15 cellular contexts compared by ENCODE assay signal in the genomic region with DNA sequence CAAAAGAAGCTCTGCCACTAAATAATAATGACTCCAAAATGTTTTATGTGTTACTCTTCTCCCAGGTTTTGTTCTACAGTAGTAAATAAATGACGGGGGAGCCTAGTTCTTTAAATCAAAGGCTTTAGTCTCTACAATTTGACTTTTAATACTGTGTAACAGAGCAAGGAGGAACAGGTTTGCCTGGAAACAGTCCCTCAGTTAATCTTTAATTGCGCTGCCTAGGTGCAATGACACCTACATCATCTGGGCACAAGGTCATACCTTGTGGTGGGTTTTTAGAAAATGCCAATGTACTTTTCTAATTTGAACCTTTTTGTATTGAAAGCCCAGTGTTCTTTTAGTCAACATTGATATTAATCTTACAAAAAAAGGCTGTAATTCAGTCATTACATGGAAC.
A peak's percentile ranks its signal among the peaks of the same experiment; 100 is the strongest.
DNase-seq lines count a peak whose midpoint lies in the region; ATAC-seq, FAIRE-seq and TF ChIP-seq lines count a peak whose summit lies in the region.
"Had no signal": no experiment of that assay in that cellular context is flagged by ENCODE, and none has a peak within 500 bp of the region (broad histone marks: within the 10 kb centered on the region; RNA-seq: fewer than 3 reads in every experiment).

No MANE protein-coding gene starts in this region.

- H4K8ac ChIP-seq in trophoblast cell (ENCODE audit: low read depth, low read length), result no peak overlapping the region

- WGBS in trophoblast cell (ENCODE audit: extremely low coverage, insufficient coverage, insufficient read length), result no CpG with 5 or more reads among the region's 2 CpGs

- no peak overlapping the region for H3K14ac ChIP-seq in trophoblast cell (ENCODE audit: low read length)

- DNase-seq in Calu3, result peak; percentile 47
- DNase-seq in mesothelial cell of epicardium (ENCODE audit: low spot score in 2 of 2, unreplicated experiment in 2 of 2), result no peak
- DNase-seq in trophoblast cell, result peak in 1 of 2 donors; percentile 6
- DNase-seq in SHP77 (lab: John Stamatoyannopoulos, UW), result no peak
- DNase-seq in activated naive CD4-positive, alpha-beta T cell (lab: John Stamatoyannopoulos, UW), result no peak
- DNase-seq: AML-193; CD8-positive, alpha-beta memory T cell; DMS 273 treated with DMSO at 0.1 percent for 48 hours; GM23248 had no signal

- H3K36me3 ChIP-seq in trophoblast cell (ENCODE audit: control insufficient read depth in 1 of 2, insufficient read depth in 2 of 2, low read length in 2 of 2), result no peaks in the 10 kb centered on the region
- H3K36me3 ChIP-seq: BLaER1 had no signal

- peaks cover 0 to 2% of the 10 kb centered on the region in 2 experiments for H3K4me1 ChIP-seq in trophoblast cell (ENCODE audit: control insufficient read depth in 1 of 2, insufficient read depth in 2 of 2, low read length in 2 of 2)

- no peak overlapping the region for H4K12ac ChIP-seq in trophoblast cell (ENCODE audit: low read depth, low read length)

- no peak overlapping the region for H3K18ac ChIP-seq in trophoblast cell (ENCODE audit: low read length)

- no peak overlapping the region for H3K4me2 ChIP-seq in trophoblast cell (ENCODE audit: low read length)
- H3K4me2 ChIP-seq: BLaER1 had no signal

- no peak overlapping the region for H2BK12ac ChIP-seq in trophoblast cell (ENCODE audit: low read length)

- no peak overlapping the region for H2AK5ac ChIP-seq in trophoblast cell (ENCODE audit: low read length)

- H3K4me1 Mint-ChIP-seq in Calu3 (ENCODE audit: low read depth, unreplicated experiment), result peaks cover 37% of the 10 kb centered on the region
- H3K4me1 Mint-ChIP-seq in mesothelial cell of epicardium, result peaks cover 36% of the 10 kb centered on the region
- H3K4me1 Mint-ChIP-seq: CD8-positive, alpha-beta memory T cell had no signal

- no peak overlapping the region for H2BK5ac ChIP-seq in trophoblast cell (ENCODE audit: low read depth, low read length, poor library complexity)

- no peak overlapping the region for H3K4ac ChIP-seq in trophoblast cell (ENCODE audit: low read depth, low read length)

- intact Hi-C loops in Calu3 (cut with micrococcal nuclease; ENCODE audit: unreplicated experiment), result no loop called here

- H3K4me3 Mint-ChIP-seq in Calu3 (ENCODE audit: low read depth, unreplicated experiment) (peak overlapping the region; percentile 24), mesothelial cell of epicardium (no peak overlapping the region)
- H3K4me3 Mint-ChIP-seq: CD8-positive, alpha-beta memory T cell had no signal

- H3K27me3 ChIP-seq in trophoblast cell (ENCODE audit: insufficient read depth, low read length), result no peaks in the 10 kb centered on the region
- H3K27me3 ChIP-seq: BLaER1 had no signal

- H3K23ac ChIP-seq in trophoblast cell (ENCODE audit: low read length), result no peak overlapping the region

- H3K36me3 Mint-ChIP-seq in Calu3 (ENCODE audit: insufficient read depth, unreplicated experiment) (peaks cover 5% of the 10 kb centered on the region), mesothelial cell of epicardium (no peaks in the 10 kb centered on the region)
- H3K36me3 Mint-ChIP-seq: CD8-positive, alpha-beta memory T cell had no signal

- no peak overlapping the region for H3K4me3 ChIP-seq in trophoblast cell (ENCODE audit: low read depth, low read length)
- H3K4me3 ChIP-seq: BLaER1, GM23248 had no signal

- no peaks in the 10 kb centered on the region for H3K9me3 ChIP-seq in trophoblast cell (ENCODE audit: insufficient read depth, low read depth, low read length)
- H3K9me3 ChIP-seq: BLaER1 had no signal

- peak; percentile 78 for FAIRE-seq in islet of Langerhans (lab: Jason Lieb, UNC)
- FAIRE-seq: HTR-8/SVneo had no signal

- H3K79me1 ChIP-seq in trophoblast cell (ENCODE audit: low read length), result no peaks in the 10 kb centered on the region

- no peak overlapping the region for H2AFZ ChIP-seq in trophoblast cell (ENCODE audit: insufficient read depth, low read length, poor library complexity)
- H2AFZ ChIP-seq: GM23248 had no signal

- H3K9me3 Mint-ChIP-seq in Calu3 (ENCODE audit: low read depth, unreplicated experiment), result peaks cover 3% of the 10 kb centered on the region
- H3K9me3 Mint-ChIP-seq in mesothelial cell of epicardium, result no peaks in the 10 kb centered on the region
- H3K9me3 Mint-ChIP-seq: CD8-positive, alpha-beta memory T cell had no signal

- H3K27ac Mint-ChIP-seq in Calu3 (ENCODE audit: unreplicated experiment) (peak overlapping the region; percentile 48), mesothelial cell of epicardium (peak overlapping the region; percentile 77)
- H3K27ac Mint-ChIP-seq: CD8-positive, alpha-beta memory T cell had no signal

- CTCF ChIA-PET in Calu3 (lab: Charles Lee), result no interaction called here

- TF ChIP-seq CTCF in Calu3 (IDR thresholded peaks at IDR 0.05; ENCODE audit: unreplicated experiment), result no peak
- TF ChIP-seq CTCF in mesothelial cell of epicardium (IDR thresholded peaks at IDR 0.05; ENCODE audit: unreplicated experiment), result no peak

- no peaks in the 10 kb centered on the region for H3K79me2 ChIP-seq in trophoblast cell (ENCODE audit: control insufficient read depth, insufficient read depth, low read length, poor library complexity)

- peak overlapping the region; percentile 69 for H3K27ac ChIP-seq in trophoblast cell (ENCODE audit: low read depth, low read length)
- H3K27ac ChIP-seq: 22Rv1, BLaER1, GM23248 had no signal

- BruUV-seq in Calu3 (replicated peaks; lab: Mats Ljungman, UMichigan), result no TSS peak

- no peak for ATAC-seq in HG03571 (IDR thresholded peaks at IDR 0.05; ENCODE audit: unreplicated experiment)
- ATAC-seq in HG03175 (IDR thresholded peaks at IDR 0.05; ENCODE audit: unreplicated experiment), result no peak

- H2BK120ac ChIP-seq in trophoblast cell (ENCODE audit: insufficient read depth, low read length, poor library complexity), result no peak overlapping the region

- H3K27me3 Mint-ChIP-seq in Calu3 (ENCODE audit: unreplicated experiment) (no peaks in the 10 kb centered on the region), mesothelial cell of epicardium (ENCODE audit: low read depth) (no peaks in the 10 kb centered on the region)
- H3K27me3 Mint-ChIP-seq: CD8-positive, alpha-beta memory T cell had no signal

- no peak overlapping the region for H3K9ac ChIP-seq in trophoblast cell (ENCODE audit: low read length)
- H3K9ac ChIP-seq: BLaER1, GM23248 had no signal

- H4K91ac ChIP-seq in trophoblast cell (ENCODE audit: low read depth, low read length), result no peak overlapping the region
